ENCODE assay signal across 8 cellular contexts in genomic region chr18:55588876-55589595, GRCh38. TPM values are rescaled to one million over a fixed set of nuclear protein-coding genes. Genes with fewer than 3 reads are reported as not detected.
DNase-seq lines count a peak whose midpoint lies in the region; ATAC-seq and TF ChIP-seq lines count a peak whose summit lies in the region.

No MANE protein-coding gene starts in this region.

- H3K27me3 Mint-ChIP-seq in activated T-cell treated with anti-CD3 and anti-CD28 coated beads, Interleukin-2, amount 50 U/mL, for 72 hours (ENCODE audit: low read depth): peaks cover 29% of the 10 kb centered on the region

- no peak for TF ChIP-seq EP300 in esophagus muscularis mucosa (IDR thresholded peaks at IDR 0.05)

- H3K27me3 ChIP-seq in SJCRH30 (no peaks in the 10 kb centered on the region), esophagus muscularis mucosa (no peaks in the 10 kb centered on the region), neuronal stem cell (ENCODE audit: control insufficient read depth in 3 of 3, insufficient read depth in 3 of 3, low read depth in 1 of 3, low read length in 3 of 3) (no peaks in the 10 kb centered on the region)

- no peak for TF ChIP-seq CTCF in esophagus muscularis mucosa (IDR thresholded peaks at IDR 0.05)

- intact Hi-C loops in esophagus muscularis mucosa (cut with DNase I): loop anchor here (5.0 to 10.0 kb wide), 7 partner anchors 112 to 1063 kb away; partner anchors contain the start of genes TXNL1 and WDR7

- H3K4me1 Mint-ChIP-seq in activated T-cell treated with anti-CD3 and anti-CD28 coated beads, Interleukin-2, amount 50 U/mL, for 72 hours (ENCODE audit: low read depth): peaks cover 24% of the 10 kb centered on the region

- no peak overlapping the region for H3K23ac ChIP-seq in neuronal stem cell (ENCODE audit: low read depth, low read length, poor library complexity)

- no peak overlapping the region for H2BK5ac ChIP-seq in neuronal stem cell (ENCODE audit: low read length)

- peak overlapping the region; percentile 81 for H3K27ac ChIP-seq in SJCRH30
- H3K27ac ChIP-seq in esophagus muscularis mucosa (replicated peaks in 1 of 4): peak overlapping the region; percentile 86 to 91 (median 88)
- H3K27ac ChIP-seq in neuronal stem cell (replicated peaks; ENCODE audit: low read length): peak overlapping the region; percentile 91

- no peak for ATAC-seq in activated T-cell treated with anti-CD3 and anti-CD28 coated beads, Interleukin-2, amount 50 U/mL, for 72 hours (replicated peaks in 1 of 2)

- H3K4me3 ChIP-seq in SJCRH30 (peak overlapping the region; percentile 67), esophagus muscularis mucosa (peak overlapping the region; percentile 69 to 83 (median 72)), neuronal stem cell (ENCODE audit: low read length in 2 of 2) (peak overlapping the region; percentile 59 to 86)

- H3K14ac ChIP-seq in neuronal stem cell (ENCODE audit: low read length): no peak overlapping the region

- H2BK120ac ChIP-seq in neuronal stem cell (ENCODE audit: low read depth, low read length): no peak overlapping the region

- H3K4me1 ChIP-seq in SJCRH30 (peaks cover 3% of the 10 kb centered on the region; the same call in 1 of the 2 replicates), esophagus muscularis mucosa (peaks cover 6 to 34% (median 31%) of the 10 kb centered on the region in 4 donors), neuronal stem cell (ENCODE audit: control insufficient read depth in 2 of 2, insufficient read depth in 1 of 2, low read depth in 1 of 2, low read length in 2 of 2) (peaks cover 1 to 9% of the 10 kb centered on the region in 2 donors)

- DNase-seq in activated T-cell treated with anti-CD3 and anti-CD28 coated beads, Interleukin-2, amount 50 U/mL, for 72 hours: no peak
- DNase-seq in activated T-cell treated with anti-CD3 and anti-CD28 coated beads, Interleukin-2, amount 50 U/mL, for 1 hour: no peak
- peak in 1 of 2 experiments; percentile 28 for DNase-seq in SJCRH30
- DNase-seq in esophagus muscularis mucosa (ENCODE audit: extremely low spot score): no peak
- DNase-seq in neuronal stem cell (ENCODE audit: low spot score): no peak
- no peak for DNase-seq in NOMO-1 treated with dmso at 0.1 percent for 144 hours (lab: John Stamatoyannopoulos, UW; ENCODE audit: unreplicated experiment)
- DNase-seq in ecto neural progenitor cell (ENCODE audit: low spot score): no peak
- DNase-seq in SW 1271 (lab: John Stamatoyannopoulos, UW): no peak

- H3K9me3 ChIP-seq in SJCRH30 (replicated peaks) (no peaks in the 10 kb centered on the region), esophagus muscularis mucosa (no peaks in the 10 kb centered on the region), neuronal stem cell (replicated peaks in 1 of 2; ENCODE audit: control insufficient read depth in 2 of 2, insufficient read depth in 1 of 2, low read depth in 1 of 2, low read length in 2 of 2) (no peaks in the 10 kb centered on the region)

- no peak overlapping the region for H3K18ac ChIP-seq in neuronal stem cell (ENCODE audit: low read length)

- H4K8ac ChIP-seq in neuronal stem cell (ENCODE audit: low read depth, low read length): no peak overlapping the region

- no peaks in the 10 kb centered on the region for H3K9me3 Mint-ChIP-seq in activated T-cell treated with anti-CD3 and anti-CD28 coated beads, Interleukin-2, amount 50 U/mL, for 72 hours

- no peaks in the 10 kb centered on the region for H3K36me3 ChIP-seq in SJCRH30
- H3K36me3 ChIP-seq in esophagus muscularis mucosa: no peaks in the 10 kb centered on the region
- H3K36me3 ChIP-seq in neuronal stem cell (replicated peaks in 1 of 2; ENCODE audit: control insufficient read depth in 2 of 2, insufficient read depth in 2 of 2, low read length in 2 of 2): peaks cover 0 to 20% of the 10 kb centered on the region in 2 donors

- no peak overlapping the region for H3K9ac ChIP-seq in neuronal stem cell (ENCODE audit: low read depth, low read length, poor library complexity)

- H2BK12ac ChIP-seq in neuronal stem cell (ENCODE audit: low read length): no peak overlapping the region

- no peak overlapping the region for H2AK5ac ChIP-seq in neuronal stem cell (ENCODE audit: low read depth, low read length)

- no peak for TF ChIP-seq POLR2A in esophagus muscularis mucosa (IDR thresholded peaks at IDR 0.05; ENCODE audit: low read depth)

- no peak overlapping the region for H2BK15ac ChIP-seq in neuronal stem cell (ENCODE audit: low read length)

- peak overlapping the region; percentile 61 for H3K4me2 ChIP-seq in neuronal stem cell (ENCODE audit: insufficient read depth, low read length, poor library complexity, severe bottlenecking)

- no peak overlapping the region for H3K4ac ChIP-seq in neuronal stem cell (ENCODE audit: low read length)

- no peak overlapping the region for H4K91ac ChIP-seq in neuronal stem cell (ENCODE audit: low read depth, low read length, poor library complexity)

- 1% methylated on average over 12 of the region's 12 CpGs for WGBS in esophagus muscularis mucosa
- WGBS in neuronal stem cell (ENCODE audit: extremely low coverage in 2 of 2, insufficient read length in 2 of 2, insufficient replicate concordance in 1 of 2), 2 donors: no CpG with 5 or more reads among the region's 12 CpGs

- H3K4me3 Mint-ChIP-seq in activated T-cell treated with anti-CD3 and anti-CD28 coated beads, Interleukin-2, amount 50 U/mL, for 72 hours: peak overlapping the region; percentile 79 to 90

- H2AFZ ChIP-seq in neuronal stem cell (ENCODE audit: low read length): peak overlapping the region; percentile 27

- peak overlapping the region; percentile 0 for H3K27ac Mint-ChIP-seq in activated T-cell treated with anti-CD3 and anti-CD28 coated beads, Interleukin-2, amount 50 U/mL, for 72 hours

- H3K79me1 ChIP-seq in neuronal stem cell (ENCODE audit: low read depth, low read length): no peaks in the 10 kb centered on the region

- H3K36me3 Mint-ChIP-seq in activated T-cell treated with anti-CD3 and anti-CD28 coated beads, Interleukin-2, amount 50 U/mL, for 72 hours (ENCODE audit: insufficient read depth in 2 of 2): peaks cover 6 to 7% of the 10 kb centered on the region in 2 donors

RNA-seq across cellular contexts. Expression of gene TCF4, which starts 1.0 kb away (rescaled TPM):
- total RNA-seq in activated T-cell treated with anti-CD3 and anti-CD28 coated beads, Interleukin-2, amount 50 U/mL, for 72 hours: 1 to 10 TPM; 1.8 to 2.4 TPM
- total RNA-seq in SJCRH30 (2014; rRNA removed; shearing (Covaris generic)): 35.1 and 37.3 TPM in 2 replicates
- total RNA-seq in esophagus muscularis mucosa: 10 to 100 TPM; 58.0 to 84.3 (median 68.1) TPM
- 80.5 TPM for polyA plus RNA-seq in neuronal stem cell (2013, experiment 1 of 2)
- 84.7 TPM for polyA plus RNA-seq in neuronal stem cell (2013, experiment 2 of 2)

Comparison
In these comparisons a context has a peak if more than half of its experiments do, and no peak if none do; other contexts are left out.
1. RNA of gene TCF4, which starts 1.0 kb away (total RNA-seq): 58.0 to 84.3 TPM in esophagus muscularis mucosa and 35.1 to 37.3 TPM in SJCRH30; 1.8 to 2.4 TPM in activated T-cell treated with anti-CD3 and anti-CD28 coated beads, Interleukin-2, amount 50 U/mL, for 72 hours; every median in the first group is over 10 times any median in the second.
2. Peak in every context shown above with its lines, with median percentiles within 50 percentile points of each other: H3K27ac ChIP-seq and H3K4me3 ChIP-seq.